Comparison of ENCODE assay signal across 8 cellular contexts in the genomic region with DNA sequence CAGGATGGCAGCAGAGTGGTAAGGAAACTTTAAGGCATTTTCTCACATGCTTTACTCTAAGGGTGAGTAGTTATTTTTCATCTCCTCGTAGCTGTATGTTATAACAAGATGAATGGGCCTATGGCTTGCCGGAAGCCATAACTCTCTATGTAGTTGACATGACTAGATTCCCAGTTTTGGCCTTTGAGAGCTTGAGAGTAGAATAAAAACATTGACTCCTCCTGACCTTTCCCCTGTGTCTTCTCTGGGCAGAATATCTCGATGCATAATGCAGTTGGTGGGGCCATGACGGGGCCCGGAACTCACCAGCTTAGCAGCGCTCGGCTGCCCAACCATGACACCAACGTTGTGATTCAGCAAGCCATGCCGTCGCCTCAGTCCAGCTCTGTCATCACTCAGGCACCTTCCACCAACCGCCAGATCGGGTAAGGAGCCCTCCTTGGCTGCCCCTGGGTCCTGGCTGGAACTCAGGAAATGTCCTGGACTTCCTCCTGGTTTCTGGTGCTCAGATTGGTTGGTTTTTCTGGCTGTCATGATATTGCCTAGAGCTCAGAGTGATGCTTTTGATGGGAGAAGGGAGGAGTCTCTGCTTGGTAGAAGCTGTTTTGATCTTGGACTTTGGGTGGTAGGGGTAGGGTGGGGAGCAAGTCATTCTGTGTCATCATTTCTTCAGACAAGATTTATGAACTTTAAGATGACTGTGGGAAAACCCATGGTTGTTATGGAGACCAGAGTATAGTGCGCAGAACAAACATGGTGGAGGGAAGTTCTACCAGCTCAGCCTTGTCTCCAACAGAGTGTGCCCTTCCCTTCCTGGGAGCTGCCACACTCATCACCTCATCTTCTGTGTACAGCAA.
DNase-seq lines count a peak whose midpoint lies in the region; ATAC-seq and TF ChIP-seq lines count a peak whose summit lies in the region.

No MANE protein-coding gene starts in this region.

- peak; percentile 79 for ATAC-seq in GM18508 (IDR thresholded peaks at IDR 0.05; ENCODE audit: insufficient read depth, unreplicated experiment)
- peak; percentile 96 for ATAC-seq in GM21825 (IDR thresholded peaks at IDR 0.05; ENCODE audit: unreplicated experiment)
- peak; percentile 76 for ATAC-seq in HG03442 (IDR thresholded peaks at IDR 0.05; ENCODE audit: unreplicated experiment)
- no peak for ATAC-seq in SK-N-SH treated with all-trans-retinoic acid at 6 μM for 48 hours

- peak; percentile 100 for DNase-seq in kidney glomerular epithelial cell (lab: John Stamatoyannopoulos, UW)
- no peak for DNase-seq in AML-193 (lab: John Stamatoyannopoulos, UW)
- DNase-seq in stimulated activated CD4-positive, alpha-beta T cell treated with anti-CD3 and anti-CD28 coated beads, Interleukin-2, amount 100 ng/mL, for 24 hours = no peak
- DNase-seq in activated gamma-delta T cell treated with Interleukin-2 at 50 U/mL for 16 hours = no peak

TF ChIP-seq in SK-N-SH treated with all-trans-retinoic acid at 6 μM for 48 hours, 23 proteins besides CTCF, POLR2A, EP300 and RAD21:
- TF ChIP-seq GLIS3 (CRISPR knock-in tag; IDR thresholded peaks at IDR 0.05) (no peak), ARNTL (CRISPR knock-in tag; IDR thresholded peaks at IDR 0.05; ENCODE audit: borderline replicate concordance, low read depth) (no peak), ZNF565 (CRISPR knock-in tag; conservative IDR thresholded peaks at IDR 0.05; ENCODE audit: low read depth) (no peak), OSR1 (CRISPR knock-in tag; IDR thresholded peaks at IDR 0.05) (no peak), BACH2 (CRISPR knock-in tag; IDR thresholded peaks at IDR 0.05; ENCODE audit: borderline replicate concordance) (no peak), PATZ1 (CRISPR knock-in tag; IDR thresholded peaks at IDR 0.05; ENCODE audit: borderline replicate concordance) (no peak), ISL1 (CRISPR knock-in tag; IDR thresholded peaks at IDR 0.05) (no peak), PPARA (CRISPR knock-in tag; IDR thresholded peaks at IDR 0.05; ENCODE audit: borderline replicate concordance) (no peak), POU6F1 (CRISPR knock-in tag; IDR thresholded peaks at IDR 0.05; ENCODE audit: borderline replicate concordance, low read depth) (no peak), TSHZ2 (CRISPR knock-in tag; IDR thresholded peaks at IDR 0.05) (no peak), ZNF70 (CRISPR knock-in tag; IDR thresholded peaks at IDR 0.05) (no peak), SNAI2 (CRISPR knock-in tag; IDR thresholded peaks at IDR 0.05) (no peak), TOX (CRISPR knock-in tag; IDR thresholded peaks at IDR 0.05; ENCODE audit: borderline replicate concordance) (no peak), ZFP3 (CRISPR knock-in tag; IDR thresholded peaks at IDR 0.05) (no peak), CREB5 (CRISPR knock-in tag; IDR thresholded peaks at IDR 0.05; ENCODE audit: low read depth) (no peak), TCF4 (CRISPR knock-in tag; IDR thresholded peaks at IDR 0.05; ENCODE audit: borderline replicate concordance) (no peak), ESRRG (CRISPR knock-in tag; IDR thresholded peaks at IDR 0.05) (no peak), ZC3H10 (CRISPR knock-in tag; IDR thresholded peaks at IDR 0.05) (no peak), ZFP30 (CRISPR knock-in tag; IDR thresholded peaks at IDR 0.05) (no peak)
- TF ChIP-seq, protein P1, sequence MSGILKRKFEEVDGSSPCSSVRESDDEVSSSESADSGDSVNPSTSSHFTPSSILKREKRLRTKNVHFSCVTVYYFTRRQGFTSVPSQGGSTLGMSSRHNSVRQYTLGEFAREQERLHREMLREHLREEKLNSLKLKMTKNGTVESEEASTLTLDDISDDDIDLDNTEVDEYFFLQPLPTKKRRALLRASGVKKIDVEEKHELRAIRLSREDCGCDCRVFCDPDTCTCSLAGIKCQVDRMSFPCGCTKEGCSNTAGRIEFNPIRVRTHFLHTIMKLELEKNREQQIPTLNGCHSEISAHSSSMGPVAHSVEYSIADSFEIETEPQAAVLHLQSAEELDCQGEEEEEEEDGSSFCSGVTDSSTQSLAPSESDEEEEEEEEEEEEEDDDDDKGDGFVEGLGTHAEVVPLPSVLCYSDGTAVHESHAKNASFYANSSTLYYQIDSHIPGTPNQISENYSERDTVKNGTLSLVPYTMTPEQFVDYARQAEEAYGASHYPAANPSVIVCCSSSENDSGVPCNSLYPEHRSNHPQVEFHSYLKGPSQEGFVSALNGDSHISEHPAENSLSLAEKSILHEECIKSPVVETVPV (CRISPR knock-in tag; IDR thresholded peaks at IDR 0.05) = no peak
